ENCODE assay signal across 9 cellular contexts in genomic region chr9:98943682-98944129, GRCh38. TPM values are rescaled to one million over a fixed set of nuclear protein-coding genes. Genes with fewer than 3 reads are reported as not detected.
DNase-seq lines count a peak whose midpoint lies in the region; ATAC-seq lines count a peak whose summit lies in the region.
"Had no signal": no experiment of that assay in that cellular context is flagged by ENCODE, and none has a peak within 500 bp of the region (broad histone marks: within the 10 kb centered on the region; RNA-seq: fewer than 3 reads in every experiment).

Gene COL15A1, plus strand, starts transcription at chr9:98943907. Its CDS starts 155 bp downstream, at chr9:98944062.

- peak; percentile 22 for DNase-seq in NCI-H1105 (lab: John Stamatoyannopoulos, UW)
- no peak for DNase-seq in NCI-H1105 treated with DMSO at 0.1 percent for 48 hours (lab: John Stamatoyannopoulos, UW)
- DNase-seq in activated naive CD8-positive, alpha-beta T cell treated with anti-CD3 and anti-CD28 coated beads, Interleukin-2, amount 10 ng/mL, durations not matched to agents 7 days and 5 days = peak; percentile 33
- no peak for DNase-seq in ACHN
- no peak for DNase-seq in NCI-H226
- no peak for DNase-seq in Karpas-422

- H3K4me2 ChIP-seq in Karpas-422 (ENCODE audit: low read depth, low read length, poor library complexity, severe bottlenecking) = no peak within 1 kb of the TSS
- H3K4me2 ChIP-seq: BLaER1 had no signal

- peak; percentile 38 for ATAC-seq in activated naive CD8-positive, alpha-beta T cell treated with anti-CD3 and anti-CD28 coated beads, Interleukin-2, amount 10 ng/mL, durations not matched to agents 7 days and 5 days (ENCODE audit: low read depth)
- peak; percentile 24 for ATAC-seq in stimulated activated memory B cell treated with anti-CD40 and anti-IgM and Interleukin-4, amounts not matched to agents 10 μg/mL and 1 μg/mL and 100 μg/mL, for 72 hours

- H3K27ac ChIP-seq in Karpas-422 (ENCODE audit: low read length) = no peak within 1 kb of the TSS
- H3K27ac ChIP-seq: BLaER1 had no signal

- no peaks in the 10 kb centered on the region for H3K36me3 Mint-ChIP-seq in activated naive CD8-positive, alpha-beta T cell treated with anti-CD3 and anti-CD28 coated beads, Interleukin-2, amount 10 ng/mL, durations not matched to agents 7 days and 5 days
- no peaks in the 10 kb centered on the region for H3K36me3 Mint-ChIP-seq in stimulated activated memory B cell treated with anti-CD40 and anti-IgM and Interleukin-4, amounts not matched to agents 10 μg/mL and 1 μg/mL and 100 μg/mL, for 72 hours

- H3K4me3 ChIP-seq in iPS-18c (ENCODE audit: insufficient read depth, low read depth, low read length) (peak within 1 kb of the TSS; percentile 57), Karpas-422 (ENCODE audit: low read length) (no peak within 1 kb of the TSS)
- H3K4me3 ChIP-seq: BLaER1 had no signal

- H3K79me2 ChIP-seq in Karpas-422 (ENCODE audit: low read length) = no peaks in the 10 kb centered on the region

- no peak within 1 kb of the TSS for H3K9ac ChIP-seq in Karpas-422 (ENCODE audit: low read length)
- H3K9ac ChIP-seq: BLaER1 had no signal

- H3K36me3 ChIP-seq in Karpas-422 (ENCODE audit: insufficient read depth, low read length) = no peaks in the 10 kb centered on the region
- H3K36me3 ChIP-seq: BLaER1 had no signal

- no peak within 1 kb of the TSS for H3K27ac Mint-ChIP-seq in activated naive CD8-positive, alpha-beta T cell treated with anti-CD3 and anti-CD28 coated beads, Interleukin-2, amount 10 ng/mL, durations not matched to agents 7 days and 5 days
- no peak within 1 kb of the TSS for H3K27ac Mint-ChIP-seq in stimulated activated memory B cell treated with anti-CD40 and anti-IgM and Interleukin-4, amounts not matched to agents 10 μg/mL and 1 μg/mL and 100 μg/mL, for 72 hours

- H3K9me3 Mint-ChIP-seq in activated naive CD8-positive, alpha-beta T cell treated with anti-CD3 and anti-CD28 coated beads, Interleukin-2, amount 10 ng/mL, durations not matched to agents 7 days and 5 days = no peaks in the 10 kb centered on the region
- no peaks in the 10 kb centered on the region for H3K9me3 Mint-ChIP-seq in stimulated activated memory B cell treated with anti-CD40 and anti-IgM and Interleukin-4, amounts not matched to agents 10 μg/mL and 1 μg/mL and 100 μg/mL, for 72 hours

- no peak within 1 kb of the TSS for H2AFZ ChIP-seq in Karpas-422 (ENCODE audit: low read length)

- in situ Hi-C loops in ACHN (cut with HindIII; ENCODE audit: low pct_ligation_motif_present, low pct_unique_long_range_greater_than_20kb, low sequenced_read_pairs) = no loop called here

- no peaks in the 10 kb centered on the region for H3K27me3 ChIP-seq in Karpas-422 (ENCODE audit: low read length)
- H3K27me3 ChIP-seq: BLaER1 had no signal

- POLR2A ChIA-PET in activated naive CD8-positive, alpha-beta T cell treated with anti-CD3 and anti-CD28 coated beads, Interleukin-2, amount 10 ng/mL, durations not matched to agents 7 days and 5 days (lab: Charles Lee) = no interaction called here

- H3K4me1 Mint-ChIP-seq in activated naive CD8-positive, alpha-beta T cell treated with anti-CD3 and anti-CD28 coated beads, Interleukin-2, amount 10 ng/mL, durations not matched to agents 7 days and 5 days = peaks cover 15% of the 10 kb centered on the region
- peaks cover 17% of the 10 kb centered on the region for H3K4me1 Mint-ChIP-seq in stimulated activated memory B cell treated with anti-CD40 and anti-IgM and Interleukin-4, amounts not matched to agents 10 μg/mL and 1 μg/mL and 100 μg/mL, for 72 hours

- no peaks in the 10 kb centered on the region for H4K20me1 ChIP-seq in Karpas-422 (ENCODE audit: insufficient read depth, low read depth, low read length)
- H4K20me1 ChIP-seq: BLaER1 had no signal

- H3K9me3 ChIP-seq in iPS-18c (ENCODE audit: control insufficient read depth, insufficient read depth, low read length) (peaks cover 4% of the 10 kb centered on the region), Karpas-422 (ENCODE audit: low read length) (no peaks in the 10 kb centered on the region)

- H3K27me3 Mint-ChIP-seq in activated naive CD8-positive, alpha-beta T cell treated with anti-CD3 and anti-CD28 coated beads, Interleukin-2, amount 10 ng/mL, durations not matched to agents 7 days and 5 days = peaks cover 88% of the 10 kb centered on the region
- H3K27me3 Mint-ChIP-seq in stimulated activated memory B cell treated with anti-CD40 and anti-IgM and Interleukin-4, amounts not matched to agents 10 μg/mL and 1 μg/mL and 100 μg/mL, for 72 hours = peaks cover 42% of the 10 kb centered on the region

- no peaks in the 10 kb centered on the region for H3K9me2 ChIP-seq in Karpas-422 (replicated peaks; ENCODE audit: insufficient read depth, low read length)

- peak within 1 kb of the TSS; percentile 70 for H3K4me3 Mint-ChIP-seq in activated naive CD8-positive, alpha-beta T cell treated with anti-CD3 and anti-CD28 coated beads, Interleukin-2, amount 10 ng/mL, durations not matched to agents 7 days and 5 days
- H3K4me3 Mint-ChIP-seq in stimulated activated memory B cell treated with anti-CD40 and anti-IgM and Interleukin-4, amounts not matched to agents 10 μg/mL and 1 μg/mL and 100 μg/mL, for 72 hours = peak within 1 kb of the TSS; percentile 48

- no peaks in the 10 kb centered on the region for H3K4me1 ChIP-seq in Karpas-422 (ENCODE audit: low read length)
- H3K4me1 ChIP-seq: BLaER1 had no signal

RNA-seq across cellular contexts. Expression of gene COL15A1, which starts in this region (rescaled TPM):
- total RNA-seq in activated naive CD8-positive, alpha-beta T cell treated with anti-CD3 and anti-CD28 coated beads, Interleukin-2, amount 10 ng/mL, durations not matched to agents 7 days and 5 days = under 1 TPM; 0.20 to 0.42 TPM
- total RNA-seq in Karpas-422 (2014; rRNA removed; shearing (Covaris generic); ENCODE audit: low replicate concordance) = 0.40 and 0.93 TPM in 2 replicates

Comparison
In these comparisons a context has a peak if more than half of its experiments do, and no peak if none do; other contexts are left out.
1. Peak in DNase-seq and ATAC-seq in activated naive CD8-positive, alpha-beta T cell treated with anti-CD3 and anti-CD28 coated beads, Interleukin-2, amount 10 ng/mL, durations not matched to agents 7 days and 5 days; RNA of the gene not detected or under 1 TPM.